Comparison of ENCODE assay signal across 10 cellular contexts in the genomic region with DNA sequence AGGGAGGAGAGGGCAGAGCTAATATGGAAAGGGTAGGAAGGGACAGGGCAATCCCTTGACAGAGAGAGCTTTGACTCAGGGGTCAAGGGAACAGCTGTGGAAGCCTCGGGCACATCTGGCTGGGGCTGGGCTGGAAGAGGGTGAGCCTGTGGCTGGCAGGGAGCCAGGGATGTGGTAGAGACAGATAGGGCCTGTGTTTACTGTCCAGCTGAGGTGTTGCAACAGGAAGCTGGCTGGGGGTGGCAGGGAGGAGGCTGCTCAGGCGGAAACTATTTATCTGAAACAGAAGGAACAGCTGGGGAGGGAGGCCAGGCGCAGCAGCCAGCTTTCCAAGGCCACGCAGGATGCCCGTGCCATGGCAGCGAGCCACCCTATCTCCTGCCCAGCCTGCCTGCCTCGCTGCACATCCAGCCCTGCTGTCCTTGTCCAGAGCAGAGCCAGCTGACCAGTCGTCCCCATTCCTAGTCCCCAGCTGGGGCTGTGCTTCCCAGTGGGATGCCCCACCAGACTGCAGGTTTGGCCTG.
DNase-seq lines count a peak whose midpoint lies in the region; ATAC-seq lines count a peak whose summit lies in the region.
"Had no signal": no experiment of that assay in that cellular context is flagged by ENCODE, and none has a peak within 500 bp of the region (broad histone marks: within the 10 kb centered on the region; RNA-seq: fewer than 3 reads in every experiment).

No MANE protein-coding gene starts in this region.

- H3K4me3 Mint-ChIP-seq in activated CD8-positive, alpha-beta memory T cell treated with anti-CD3 and anti-CD28 coated beads, Interleukin-2, amount 10 ng/mL, durations not matched to agents 7 days and 5 days: no peak overlapping the region
- H3K4me3 Mint-ChIP-seq: naive B cell, T-cell had no signal

- no peak overlapping the region for H3K27ac Mint-ChIP-seq in activated CD8-positive, alpha-beta memory T cell treated with anti-CD3 and anti-CD28 coated beads, Interleukin-2, amount 10 ng/mL, durations not matched to agents 7 days and 5 days
- H3K27ac Mint-ChIP-seq: naive B cell, T-cell had no signal

- H3K9me3 Mint-ChIP-seq in activated CD8-positive, alpha-beta memory T cell treated with anti-CD3 and anti-CD28 coated beads, Interleukin-2, amount 10 ng/mL, durations not matched to agents 7 days and 5 days (ENCODE audit: low read depth): no peaks in the 10 kb centered on the region

- DNase-seq in activated CD8-positive, alpha-beta memory T cell treated with anti-CD3 and anti-CD28 coated beads, Interleukin-2, amount 10 ng/mL, durations not matched to agents 7 days and 5 days: peak; percentile 19
- DNase-seq in activated CD8-positive, alpha-beta memory T cell treated with anti-CD3 and anti-CD28 coated beads, Interleukin-2, amount 50 U/mL, for 4 hours: no peak
- peak; percentile 58 for DNase-seq in T1000 (lab: John Stamatoyannopoulos, UW)
- DNase-seq in cardiac septum (ENCODE audit: low spot score): peak; percentile 91
- peak; percentile 84 for DNase-seq in sciatic nerve (ENCODE audit: low spot score)
- no peak for DNase-seq in germinal center (ENCODE audit: low spot score)
- DNase-seq in activated CD8-positive, alpha-beta memory T cell treated with anti-CD3 and anti-CD28 coated beads for 24 hours: no peak
- DNase-seq: naive B cell had no signal

- no peaks in the 10 kb centered on the region for H3K4me1 Mint-ChIP-seq in activated CD8-positive, alpha-beta memory T cell treated with anti-CD3 and anti-CD28 coated beads, Interleukin-2, amount 10 ng/mL, durations not matched to agents 7 days and 5 days
- H3K4me1 Mint-ChIP-seq: naive B cell, T-cell had no signal

- CTCF ChIA-PET in activated CD8-positive, alpha-beta memory T cell treated with anti-CD3 and anti-CD28 coated beads, Interleukin-2, amount 10 ng/mL, durations not matched to agents 7 days and 5 days (lab: Charles Lee): no interaction called here

- H3K36me3 Mint-ChIP-seq in activated CD8-positive, alpha-beta memory T cell treated with anti-CD3 and anti-CD28 coated beads, Interleukin-2, amount 10 ng/mL, durations not matched to agents 7 days and 5 days: no peaks in the 10 kb centered on the region
- H3K36me3 Mint-ChIP-seq: naive B cell, T-cell had no signal

- no peak for ATAC-seq in activated CD8-positive, alpha-beta memory T cell treated with anti-CD3 and anti-CD28 coated beads, Interleukin-2, amount 10 ng/mL, durations not matched to agents 7 days and 5 days
- ATAC-seq in sciatic nerve: peak; percentile 89
- ATAC-seq in GM19035 (IDR thresholded peaks at IDR 0.05; ENCODE audit: unreplicated experiment): no peak
- ATAC-seq: T-cell had no signal

- no peaks in the 10 kb centered on the region for H3K27me3 Mint-ChIP-seq in activated CD8-positive, alpha-beta memory T cell treated with anti-CD3 and anti-CD28 coated beads, Interleukin-2, amount 10 ng/mL, durations not matched to agents 7 days and 5 days

- intact Hi-C loops in cardiac septum (cut with DNase I): loop anchor here (2.0 to 5.0 kb wide), 4 partner anchors 51 to 266 kb away; no protein-coding TSS in a partner anchor
- intact Hi-C loops in sciatic nerve (cut with DNase I): no loop called here

Comparison
In these comparisons a context has a peak if more than half of its experiments do, and no peak if none do; other contexts are left out.
1. DNase-seq: peak in activated CD8-positive, alpha-beta memory T cell treated with anti-CD3 and anti-CD28 coated beads, Interleukin-2, amount 10 ng/mL, durations not matched to agents 7 days and 5 days (single experiment), T1000 (single experiment), cardiac septum (single experiment) and sciatic nerve (single experiment); none in activated CD8-positive, alpha-beta memory T cell treated with anti-CD3 and anti-CD28 coated beads, Interleukin-2, amount 50 U/mL, for 4 hours (single experiment), germinal center (single experiment) and activated CD8-positive, alpha-beta memory T cell treated with anti-CD3 and anti-CD28 coated beads for 24 hours (single experiment).